Comparison of ENCODE assay signal across 25 cellular contexts in the genomic region with DNA sequence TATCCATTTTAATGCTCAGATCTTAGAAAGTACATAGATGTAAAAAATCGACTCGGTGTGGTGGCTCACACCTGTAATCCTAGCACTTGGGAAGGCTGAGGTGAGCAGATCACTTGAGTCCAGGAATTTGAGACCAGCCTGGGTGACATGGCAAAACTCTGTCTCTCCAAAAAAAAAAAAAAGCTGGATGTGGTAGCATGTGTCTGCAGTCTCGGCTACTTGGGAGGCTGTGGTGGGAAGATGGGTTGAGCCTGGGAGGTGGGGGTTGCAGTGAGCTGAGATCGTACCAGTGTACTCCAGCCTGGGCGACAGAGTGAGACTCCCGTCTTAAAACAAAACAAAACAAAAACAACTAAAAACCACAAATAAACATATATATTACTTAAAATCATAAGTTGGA.
"Had no signal": no experiment of that assay in that cellular context is flagged by ENCODE, and none has a peak within 500 bp of the region (broad histone marks: within the 10 kb centered on the region; RNA-seq: fewer than 3 reads in every experiment).

No MANE protein-coding gene starts in this region.

- H3K36me3 ChIP-seq: pancreas, vagina had no signal

- H3K27me3 Mint-ChIP-seq: activated CD4-positive, alpha-beta memory T cell treated with anti-CD3 and anti-CD28 coated beads for 36 hours; activated CD4-positive, alpha-beta T cell treated with anti-CD3 and anti-CD28 coated beads, Interleukin-2, amount 10 ng/mL, durations not matched to agents 24 days and 14 days; activated naive CD4-positive, alpha-beta T cell treated with anti-CD3 and anti-CD28 coated beads, Interleukin-2, amount 10 ng/mL, durations not matched to agents 7 days and 5 days; naive thymus-derived CD4-positive, alpha-beta T cell; stimulated activated naive CD8-positive, alpha-beta T cell treated with anti-CD3 and anti-CD28 coated beads, Interleukin-15, Interleukin-2, amounts not matched to agents 100 ng/mL and 50 ng/mL, for 24 hours; type B pancreatic cell had no signal

- DNase-seq: activated CD4-positive, alpha-beta memory T cell treated with anti-CD3 and anti-CD28 coated beads for 36 hours; activated CD4-positive, alpha-beta T cell treated with anti-CD3 and anti-CD28 coated beads, Interleukin-2, amount 10 ng/mL, durations not matched to agents 24 days and 14 days; activated CD8-positive, alpha-beta memory T cell treated with anti-CD3 and anti-CD28 coated beads, Interleukin-2, amount 50 U/mL, for 4 hours; activated effector memory CD4-positive, alpha-beta T cell treated with anti-CD3 and anti-CD28 coated beads, Interleukin-2, amount 50 U/mL, for 16 hours; activated naive CD4-positive, alpha-beta T cell treated with anti-CD3 and anti-CD28 coated beads, Interleukin-2, amount 10 ng/mL, durations not matched to agents 7 days and 5 days; activated T-cell treated with anti-CD3 and anti-CD28 coated beads, Interleukin-2, amount 50 U/mL, for 1 hour; amniotic stem cell; central memory CD4-positive, alpha-beta T cell; esophagus squamous epithelium; left ventricle myocardium superior; mammary epithelial cell; naive thymus-derived CD4-positive, alpha-beta T cell; nucleus accumbens; pancreas; psoas muscle; sigmoid colon; small intestine; stimulated activated CD4-positive, alpha-beta T cell treated with anti-CD3 and anti-CD28 coated beads, Interleukin-4, amount 100 ng/mL, for 24 hours had no signal

- H3K4me3 Mint-ChIP-seq: activated CD4-positive, alpha-beta memory T cell treated with anti-CD3 and anti-CD28 coated beads for 36 hours; activated CD4-positive, alpha-beta T cell treated with anti-CD3 and anti-CD28 coated beads, Interleukin-2, amount 10 ng/mL, durations not matched to agents 24 days and 14 days; activated naive CD4-positive, alpha-beta T cell treated with anti-CD3 and anti-CD28 coated beads, Interleukin-2, amount 10 ng/mL, durations not matched to agents 7 days and 5 days; activated T-helper 1 cell treated with anti-CD3 and anti-CD28 coated beads, Interleukin-12 subunit alpha, Interleukin-12 subunit beta, Interleukin-2, Interleukin-4 antibody, amounts not matched to agents 30 ng/mL and 10 ng/mL and 1 ng/mL, durations not matched to agents 14 hours and 24 hours and 36 hours; mesothelial cell of epicardium; stimulated activated effector memory CD8-positive, alpha-beta T cell treated with anti-CD3 and anti-CD28 coated beads, Interleukin-12 subunit alpha, Interleukin-12 subunit beta, amount 100 ng/mL, for 72 hours; stimulated activated naive CD8-positive, alpha-beta T cell treated with anti-CD3 and anti-CD28 coated beads, Interleukin-15, Interleukin-2, amounts not matched to agents 100 ng/mL and 50 ng/mL, for 24 hours; type B pancreatic cell had no signal

- H3K27ac ChIP-seq: epithelial cell of prostate, esophagus squamous epithelium, psoas muscle, sigmoid colon, vagina had no signal

- H3K9me3 ChIP-seq: esophagus squamous epithelium, psoas muscle, sigmoid colon, vagina had no signal

- H3K4me3 ChIP-seq: esophagus squamous epithelium, pancreas, psoas muscle, sigmoid colon, vagina had no signal

- H3K27me3 ChIP-seq: esophagus squamous epithelium, pancreas, sigmoid colon, vagina had no signal

- H3K9me3 Mint-ChIP-seq: activated CD4-positive, alpha-beta T cell treated with anti-CD3 and anti-CD28 coated beads, Interleukin-2, amount 10 ng/mL, durations not matched to agents 24 days and 14 days; activated naive CD4-positive, alpha-beta T cell treated with anti-CD3 and anti-CD28 coated beads, Interleukin-2, amount 10 ng/mL, durations not matched to agents 7 days and 5 days; activated T-helper 1 cell treated with anti-CD3 and anti-CD28 coated beads, Interleukin-12 subunit alpha, Interleukin-12 subunit beta, Interleukin-2, Interleukin-4 antibody, amounts not matched to agents 30 ng/mL and 10 ng/mL and 1 ng/mL, durations not matched to agents 14 hours and 24 hours and 36 hours; mesothelial cell of epicardium; stimulated activated effector memory CD8-positive, alpha-beta T cell treated with anti-CD3 and anti-CD28 coated beads, Interleukin-12 subunit alpha, Interleukin-12 subunit beta, amount 100 ng/mL, for 72 hours; stimulated activated naive CD8-positive, alpha-beta T cell treated with anti-CD3 and anti-CD28 coated beads, Interleukin-15, Interleukin-2, amounts not matched to agents 100 ng/mL and 50 ng/mL, for 24 hours; type B pancreatic cell had no signal

- ATAC-seq: left ventricle myocardium superior; naive thymus-derived CD4-positive, alpha-beta T cell; pancreas; psoas muscle; stimulated activated effector memory CD8-positive, alpha-beta T cell treated with anti-CD3 and anti-CD28 coated beads, Interleukin-12 subunit alpha, Interleukin-12 subunit beta, amount 100 ng/mL, for 72 hours had no signal

- H3K27ac Mint-ChIP-seq: activated CD4-positive, alpha-beta memory T cell treated with anti-CD3 and anti-CD28 coated beads for 36 hours; activated CD4-positive, alpha-beta T cell treated with anti-CD3 and anti-CD28 coated beads, Interleukin-2, amount 10 ng/mL, durations not matched to agents 24 days and 14 days; activated naive CD4-positive, alpha-beta T cell treated with anti-CD3 and anti-CD28 coated beads, Interleukin-2, amount 10 ng/mL, durations not matched to agents 7 days and 5 days; activated T-helper 1 cell treated with anti-CD3 and anti-CD28 coated beads, Interleukin-12 subunit alpha, Interleukin-12 subunit beta, Interleukin-2, Interleukin-4 antibody, amounts not matched to agents 30 ng/mL and 10 ng/mL and 1 ng/mL, durations not matched to agents 14 hours and 24 hours and 36 hours; mesothelial cell of epicardium; stimulated activated naive CD8-positive, alpha-beta T cell treated with anti-CD3 and anti-CD28 coated beads, Interleukin-15, Interleukin-2, amounts not matched to agents 100 ng/mL and 50 ng/mL, for 24 hours; type B pancreatic cell had no signal
